1 cellular context compared by ENCODE assay signal in genomic region chr2:36493221-36493620, GRCh38.
TF ChIP-seq lines count a peak whose summit lies in the region.

No MANE protein-coding gene starts in this region.

TF ChIP-seq in GM23338, 12 proteins besides CTCF, POLR2A, EP300 and RAD21 (continued from another document):
- TF ChIP-seq, protein P1, sequence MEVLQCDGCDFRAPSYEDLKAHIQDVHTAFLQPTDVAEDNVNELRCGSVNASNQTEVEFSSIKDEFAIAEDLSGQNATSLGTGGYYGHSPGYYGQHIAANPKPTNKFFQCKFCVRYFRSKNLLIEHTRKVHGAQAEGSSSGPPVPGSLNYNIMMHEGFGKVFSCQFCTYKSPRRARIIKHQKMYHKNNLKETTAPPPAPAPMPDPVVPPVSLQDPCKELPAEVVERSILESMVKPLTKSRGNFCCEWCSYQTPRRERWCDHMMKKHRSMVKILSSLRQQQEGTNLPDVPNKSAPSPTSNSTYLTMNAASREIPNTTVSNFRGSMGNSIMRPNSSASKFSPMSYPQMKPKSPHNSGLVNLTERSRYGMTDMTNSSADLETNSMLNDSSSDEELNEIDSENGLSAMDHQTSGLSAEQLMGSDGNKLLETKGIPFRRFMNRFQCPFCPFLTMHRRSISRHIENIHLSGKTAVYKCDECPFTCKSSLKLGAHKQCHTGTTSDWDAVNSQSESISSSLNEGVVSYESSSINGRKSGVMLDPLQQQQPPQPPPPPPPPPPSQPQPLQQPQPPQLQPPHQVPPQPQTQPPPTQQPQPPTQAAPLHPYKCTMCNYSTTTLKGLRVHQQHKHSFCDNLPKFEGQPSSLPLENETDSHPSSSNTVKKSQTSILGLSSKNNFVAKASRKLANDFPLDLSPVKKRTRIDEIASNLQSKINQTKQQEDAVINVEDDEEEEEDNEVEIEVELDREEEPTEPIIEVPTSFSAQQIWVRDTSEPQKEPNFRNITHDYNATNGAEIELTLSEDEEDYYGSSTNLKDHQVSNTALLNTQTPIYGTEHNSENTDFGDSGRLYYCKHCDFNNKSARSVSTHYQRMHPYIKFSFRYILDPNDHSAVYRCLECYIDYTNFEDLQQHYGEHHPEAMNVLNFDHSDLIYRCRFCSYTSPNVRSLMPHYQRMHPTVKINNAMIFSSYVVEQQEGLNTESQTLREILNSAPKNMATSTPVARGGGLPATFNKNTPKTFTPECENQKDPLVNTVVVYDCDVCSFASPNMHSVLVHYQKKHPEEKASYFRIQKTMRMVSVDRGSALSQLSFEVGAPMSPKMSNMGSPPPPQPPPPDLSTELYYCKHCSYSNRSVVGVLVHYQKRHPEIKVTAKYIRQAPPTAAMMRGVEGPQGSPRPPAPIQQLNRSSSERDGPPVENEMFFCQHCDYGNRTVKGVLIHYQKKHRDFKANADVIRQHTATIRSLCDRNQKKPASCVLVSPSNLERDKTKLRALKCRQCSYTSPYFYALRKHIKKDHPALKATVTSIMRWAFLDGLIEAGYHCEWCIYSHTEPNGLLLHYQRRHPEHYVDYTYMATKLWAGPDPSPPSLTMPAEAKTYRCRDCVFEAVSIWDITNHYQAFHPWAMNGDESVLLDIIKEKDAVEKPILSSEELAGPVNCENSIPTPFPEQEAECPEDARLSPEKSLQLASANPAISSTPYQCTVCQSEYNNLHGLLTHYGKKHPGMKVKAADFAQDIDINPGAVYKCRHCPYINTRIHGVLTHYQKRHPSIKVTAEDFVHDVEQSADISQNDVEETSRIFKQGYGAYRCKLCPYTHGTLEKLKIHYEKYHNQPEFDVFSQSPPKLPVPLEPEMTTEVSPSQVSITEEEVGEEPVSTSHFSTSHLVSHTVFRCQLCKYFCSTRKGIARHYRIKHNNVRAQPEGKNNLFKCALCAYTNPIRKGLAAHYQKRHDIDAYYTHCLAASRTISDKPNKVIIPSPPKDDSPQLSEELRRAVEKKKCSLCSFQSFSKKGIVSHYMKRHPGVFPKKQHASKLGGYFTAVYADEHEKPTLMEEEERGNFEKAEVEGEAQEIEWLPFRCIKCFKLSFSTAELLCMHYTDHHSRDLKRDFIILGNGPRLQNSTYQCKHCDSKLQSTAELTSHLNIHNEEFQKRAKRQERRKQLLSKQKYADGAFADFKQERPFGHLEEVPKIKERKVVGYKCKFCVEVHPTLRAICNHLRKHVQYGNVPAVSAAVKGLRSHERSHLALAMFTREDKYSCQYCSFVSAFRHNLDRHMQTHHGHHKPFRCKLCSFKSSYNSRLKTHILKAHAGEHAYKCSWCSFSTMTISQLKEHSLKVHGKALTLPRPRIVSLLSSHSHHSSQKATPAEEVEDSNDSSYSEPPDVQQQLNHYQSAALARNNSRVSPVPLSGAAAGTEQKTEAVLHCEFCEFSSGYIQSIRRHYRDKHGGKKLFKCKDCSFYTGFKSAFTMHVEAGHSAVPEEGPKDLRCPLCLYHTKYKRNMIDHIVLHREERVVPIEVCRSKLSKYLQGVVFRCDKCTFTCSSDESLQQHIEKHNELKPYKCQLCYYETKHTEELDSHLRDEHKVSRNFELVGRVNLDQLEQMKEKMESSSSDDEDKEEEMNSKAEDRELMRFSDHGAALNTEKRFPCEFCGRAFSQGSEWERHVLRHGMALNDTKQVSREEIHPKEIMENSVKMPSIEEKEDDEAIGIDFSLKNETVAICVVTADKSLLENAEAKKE (CRISPR knock-in tag; IDR thresholded peaks at IDR 0.05), result no peak
